2 cellular contexts compared by ENCODE assay signal in the genomic region with DNA sequence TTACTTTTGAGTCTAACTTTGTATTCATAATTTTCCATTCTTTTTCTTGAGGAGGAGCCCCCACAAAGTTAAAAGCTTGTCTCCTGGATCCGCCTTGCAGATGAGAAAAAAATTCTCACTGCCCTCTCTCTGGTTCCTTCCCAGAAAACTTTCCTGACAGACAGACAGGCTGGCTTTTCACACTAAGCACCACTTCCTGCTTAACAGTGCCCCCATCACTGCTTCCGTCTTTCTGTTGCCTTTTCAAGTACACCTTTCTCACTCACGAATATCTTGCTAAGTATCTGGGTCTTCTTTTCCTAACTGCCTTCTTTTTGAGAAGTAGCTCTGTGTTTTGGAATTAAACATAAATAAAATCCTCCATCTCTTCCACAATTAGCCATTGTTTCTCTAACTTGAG.
TF ChIP-seq lines count a peak whose summit lies in the region.

No MANE protein-coding gene starts in this region.

TF ChIP-seq in GM23338, 12 proteins besides CTCF, POLR2A, EP300 and RAD21 (continues in another document):
- TF ChIP-seq, protein P1, sequence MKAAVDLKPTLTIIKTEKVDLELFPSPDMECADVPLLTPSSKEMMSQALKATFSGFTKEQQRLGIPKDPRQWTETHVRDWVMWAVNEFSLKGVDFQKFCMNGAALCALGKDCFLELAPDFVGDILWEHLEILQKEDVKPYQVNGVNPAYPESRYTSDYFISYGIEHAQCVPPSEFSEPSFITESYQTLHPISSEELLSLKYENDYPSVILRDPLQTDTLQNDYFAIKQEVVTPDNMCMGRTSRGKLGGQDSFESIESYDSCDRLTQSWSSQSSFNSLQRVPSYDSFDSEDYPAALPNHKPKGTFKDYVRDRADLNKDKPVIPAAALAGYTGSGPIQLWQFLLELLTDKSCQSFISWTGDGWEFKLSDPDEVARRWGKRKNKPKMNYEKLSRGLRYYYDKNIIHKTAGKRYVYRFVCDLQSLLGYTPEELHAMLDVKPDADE (IDR thresholded peaks at IDR 0.05) = no peak
- TF ChIP-seq CREB1 (CRISPR knock-in tag; IDR thresholded peaks at IDR 0.05; ENCODE audit: low read depth) = no peak
- TF ChIP-seq ZNF331 (CRISPR knock-in tag; IDR thresholded peaks at IDR 0.05; ENCODE audit: low read depth) = no peak
- no peak for TF ChIP-seq POLR2AphosphoS5 (IDR thresholded peaks at IDR 0.05; ENCODE audit: low read depth)
- TF ChIP-seq, protein P2, sequence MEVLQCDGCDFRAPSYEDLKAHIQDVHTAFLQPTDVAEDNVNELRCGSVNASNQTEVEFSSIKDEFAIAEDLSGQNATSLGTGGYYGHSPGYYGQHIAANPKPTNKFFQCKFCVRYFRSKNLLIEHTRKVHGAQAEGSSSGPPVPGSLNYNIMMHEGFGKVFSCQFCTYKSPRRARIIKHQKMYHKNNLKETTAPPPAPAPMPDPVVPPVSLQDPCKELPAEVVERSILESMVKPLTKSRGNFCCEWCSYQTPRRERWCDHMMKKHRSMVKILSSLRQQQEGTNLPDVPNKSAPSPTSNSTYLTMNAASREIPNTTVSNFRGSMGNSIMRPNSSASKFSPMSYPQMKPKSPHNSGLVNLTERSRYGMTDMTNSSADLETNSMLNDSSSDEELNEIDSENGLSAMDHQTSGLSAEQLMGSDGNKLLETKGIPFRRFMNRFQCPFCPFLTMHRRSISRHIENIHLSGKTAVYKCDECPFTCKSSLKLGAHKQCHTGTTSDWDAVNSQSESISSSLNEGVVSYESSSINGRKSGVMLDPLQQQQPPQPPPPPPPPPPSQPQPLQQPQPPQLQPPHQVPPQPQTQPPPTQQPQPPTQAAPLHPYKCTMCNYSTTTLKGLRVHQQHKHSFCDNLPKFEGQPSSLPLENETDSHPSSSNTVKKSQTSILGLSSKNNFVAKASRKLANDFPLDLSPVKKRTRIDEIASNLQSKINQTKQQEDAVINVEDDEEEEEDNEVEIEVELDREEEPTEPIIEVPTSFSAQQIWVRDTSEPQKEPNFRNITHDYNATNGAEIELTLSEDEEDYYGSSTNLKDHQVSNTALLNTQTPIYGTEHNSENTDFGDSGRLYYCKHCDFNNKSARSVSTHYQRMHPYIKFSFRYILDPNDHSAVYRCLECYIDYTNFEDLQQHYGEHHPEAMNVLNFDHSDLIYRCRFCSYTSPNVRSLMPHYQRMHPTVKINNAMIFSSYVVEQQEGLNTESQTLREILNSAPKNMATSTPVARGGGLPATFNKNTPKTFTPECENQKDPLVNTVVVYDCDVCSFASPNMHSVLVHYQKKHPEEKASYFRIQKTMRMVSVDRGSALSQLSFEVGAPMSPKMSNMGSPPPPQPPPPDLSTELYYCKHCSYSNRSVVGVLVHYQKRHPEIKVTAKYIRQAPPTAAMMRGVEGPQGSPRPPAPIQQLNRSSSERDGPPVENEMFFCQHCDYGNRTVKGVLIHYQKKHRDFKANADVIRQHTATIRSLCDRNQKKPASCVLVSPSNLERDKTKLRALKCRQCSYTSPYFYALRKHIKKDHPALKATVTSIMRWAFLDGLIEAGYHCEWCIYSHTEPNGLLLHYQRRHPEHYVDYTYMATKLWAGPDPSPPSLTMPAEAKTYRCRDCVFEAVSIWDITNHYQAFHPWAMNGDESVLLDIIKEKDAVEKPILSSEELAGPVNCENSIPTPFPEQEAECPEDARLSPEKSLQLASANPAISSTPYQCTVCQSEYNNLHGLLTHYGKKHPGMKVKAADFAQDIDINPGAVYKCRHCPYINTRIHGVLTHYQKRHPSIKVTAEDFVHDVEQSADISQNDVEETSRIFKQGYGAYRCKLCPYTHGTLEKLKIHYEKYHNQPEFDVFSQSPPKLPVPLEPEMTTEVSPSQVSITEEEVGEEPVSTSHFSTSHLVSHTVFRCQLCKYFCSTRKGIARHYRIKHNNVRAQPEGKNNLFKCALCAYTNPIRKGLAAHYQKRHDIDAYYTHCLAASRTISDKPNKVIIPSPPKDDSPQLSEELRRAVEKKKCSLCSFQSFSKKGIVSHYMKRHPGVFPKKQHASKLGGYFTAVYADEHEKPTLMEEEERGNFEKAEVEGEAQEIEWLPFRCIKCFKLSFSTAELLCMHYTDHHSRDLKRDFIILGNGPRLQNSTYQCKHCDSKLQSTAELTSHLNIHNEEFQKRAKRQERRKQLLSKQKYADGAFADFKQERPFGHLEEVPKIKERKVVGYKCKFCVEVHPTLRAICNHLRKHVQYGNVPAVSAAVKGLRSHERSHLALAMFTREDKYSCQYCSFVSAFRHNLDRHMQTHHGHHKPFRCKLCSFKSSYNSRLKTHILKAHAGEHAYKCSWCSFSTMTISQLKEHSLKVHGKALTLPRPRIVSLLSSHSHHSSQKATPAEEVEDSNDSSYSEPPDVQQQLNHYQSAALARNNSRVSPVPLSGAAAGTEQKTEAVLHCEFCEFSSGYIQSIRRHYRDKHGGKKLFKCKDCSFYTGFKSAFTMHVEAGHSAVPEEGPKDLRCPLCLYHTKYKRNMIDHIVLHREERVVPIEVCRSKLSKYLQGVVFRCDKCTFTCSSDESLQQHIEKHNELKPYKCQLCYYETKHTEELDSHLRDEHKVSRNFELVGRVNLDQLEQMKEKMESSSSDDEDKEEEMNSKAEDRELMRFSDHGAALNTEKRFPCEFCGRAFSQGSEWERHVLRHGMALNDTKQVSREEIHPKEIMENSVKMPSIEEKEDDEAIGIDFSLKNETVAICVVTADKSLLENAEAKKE (CRISPR knock-in tag; IDR thresholded peaks at IDR 0.05) = no peak
- TF ChIP-seq, protein P3, sequence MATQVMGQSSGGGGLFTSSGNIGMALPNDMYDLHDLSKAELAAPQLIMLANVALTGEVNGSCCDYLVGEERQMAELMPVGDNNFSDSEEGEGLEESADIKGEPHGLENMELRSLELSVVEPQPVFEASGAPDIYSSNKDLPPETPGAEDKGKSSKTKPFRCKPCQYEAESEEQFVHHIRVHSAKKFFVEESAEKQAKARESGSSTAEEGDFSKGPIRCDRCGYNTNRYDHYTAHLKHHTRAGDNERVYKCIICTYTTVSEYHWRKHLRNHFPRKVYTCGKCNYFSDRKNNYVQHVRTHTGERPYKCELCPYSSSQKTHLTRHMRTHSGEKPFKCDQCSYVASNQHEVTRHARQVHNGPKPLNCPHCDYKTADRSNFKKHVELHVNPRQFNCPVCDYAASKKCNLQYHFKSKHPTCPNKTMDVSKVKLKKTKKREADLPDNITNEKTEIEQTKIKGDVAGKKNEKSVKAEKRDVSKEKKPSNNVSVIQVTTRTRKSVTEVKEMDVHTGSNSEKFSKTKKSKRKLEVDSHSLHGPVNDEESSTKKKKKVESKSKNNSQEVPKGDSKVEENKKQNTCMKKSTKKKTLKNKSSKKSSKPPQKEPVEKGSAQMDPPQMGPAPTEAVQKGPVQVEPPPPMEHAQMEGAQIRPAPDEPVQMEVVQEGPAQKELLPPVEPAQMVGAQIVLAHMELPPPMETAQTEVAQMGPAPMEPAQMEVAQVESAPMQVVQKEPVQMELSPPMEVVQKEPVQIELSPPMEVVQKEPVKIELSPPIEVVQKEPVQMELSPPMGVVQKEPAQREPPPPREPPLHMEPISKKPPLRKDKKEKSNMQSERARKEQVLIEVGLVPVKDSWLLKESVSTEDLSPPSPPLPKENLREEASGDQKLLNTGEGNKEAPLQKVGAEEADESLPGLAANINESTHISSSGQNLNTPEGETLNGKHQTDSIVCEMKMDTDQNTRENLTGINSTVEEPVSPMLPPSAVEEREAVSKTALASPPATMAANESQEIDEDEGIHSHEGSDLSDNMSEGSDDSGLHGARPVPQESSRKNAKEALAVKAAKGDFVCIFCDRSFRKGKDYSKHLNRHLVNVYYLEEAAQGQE (IDR thresholded peaks at IDR 0.05; ENCODE audit: unreplicated experiment) = no peak
- TF ChIP-seq EZH2 (IDR thresholded peaks at IDR 0.05; ENCODE audit: low read depth, unreplicated experiment) = no peak
- TF ChIP-seq JUNB (IDR thresholded peaks at IDR 0.05; ENCODE audit: unreplicated experiment) = no peak
- TF ChIP-seq EZH2phosphoT487 (IDR thresholded peaks at IDR 0.05; ENCODE audit: unreplicated experiment) = no peak
- no peak for TF ChIP-seq STAT1 (IDR thresholded peaks at IDR 0.05; ENCODE audit: unreplicated experiment)

TF ChIP-seq in HepG2, 621 proteins besides CTCF, POLR2A, EP300 and RAD21:
- TF ChIP-seq ZNF782 (CRISPR knock-in tag; IDR thresholded peaks at IDR 0.05; ENCODE audit: borderline replicate concordance) (no peak), ZNF33B (CRISPR knock-in tag; IDR thresholded peaks at IDR 0.05) (no peak), PPARG (CRISPR knock-in tag; conservative IDR thresholded peaks at IDR 0.05) (no peak), GABPB1 (CRISPR knock-in tag; IDR thresholded peaks at IDR 0.05) (no peak), NR1H2 (CRISPR knock-in tag; IDR thresholded peaks at IDR 0.05; ENCODE audit: borderline replicate concordance, low read depth) (no peak)
- TF ChIP-seq, protein P4, sequence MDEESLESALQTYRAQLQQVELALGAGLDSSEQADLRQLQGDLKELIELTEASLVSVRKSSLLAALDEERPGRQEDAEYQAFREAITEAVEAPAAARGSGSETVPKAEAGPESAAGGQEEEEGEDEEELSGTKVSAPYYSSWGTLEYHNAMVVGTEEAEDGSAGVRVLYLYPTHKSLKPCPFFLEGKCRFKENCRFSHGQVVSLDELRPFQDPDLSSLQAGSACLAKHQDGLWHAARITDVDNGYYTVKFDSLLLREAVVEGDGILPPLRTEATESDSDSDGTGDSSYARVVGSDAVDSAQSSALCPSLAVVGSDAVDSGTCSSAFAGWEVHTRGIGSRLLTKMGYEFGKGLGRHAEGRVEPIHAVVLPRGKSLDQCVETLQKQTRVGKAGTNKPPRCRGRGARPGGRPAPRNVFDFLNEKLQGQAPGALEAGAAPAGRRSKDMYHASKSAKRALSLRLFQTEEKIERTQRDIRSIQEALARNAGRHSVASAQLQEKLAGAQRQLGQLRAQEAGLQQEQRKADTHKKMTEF (CRISPR knock-in tag; IDR thresholded peaks at IDR 0.05) = no peak
- TF ChIP-seq, protein P1 (CRISPR knock-in tag; IDR thresholded peaks at IDR 0.05) = no peak
